ENCODE assay signal across 18 cellular contexts in genomic region chr9:121662896-121663580, GRCh38. TPM values are rescaled to one million over a fixed set of nuclear protein-coding genes. Genes with fewer than 3 reads are reported as not detected.
DNase-seq lines count a peak whose midpoint lies in the region; ATAC-seq and TF ChIP-seq lines count a peak whose summit lies in the region.
"Had no signal": no experiment of that assay in that cellular context is flagged by ENCODE, and none has a peak within 500 bp of the region (broad histone marks: within the 10 kb centered on the region; RNA-seq: fewer than 3 reads in every experiment).

No MANE protein-coding gene starts in this region.

- TF ChIP-seq POLR2A in body of pancreas (IDR thresholded peaks at IDR 0.05): no peak

- no peak overlapping the region for H3K4me3 Mint-ChIP-seq in brain
- peak overlapping the region in 1 of 8 donors; percentile 20 for H3K4me3 Mint-ChIP-seq in CD4-positive, alpha-beta memory T cell
- H3K4me3 Mint-ChIP-seq: naive B cell had no signal

- H3K4me1 Mint-ChIP-seq in brain: peaks cover 50% of the 10 kb centered on the region
- H3K4me1 Mint-ChIP-seq in CD4-positive, alpha-beta memory T cell: no peaks in the 10 kb centered on the region
- H3K4me1 Mint-ChIP-seq: naive B cell had no signal

- H3K4me3 ChIP-seq in A673 (ENCODE audit: low read depth, low read length, poor library complexity, severe bottlenecking) (no peak overlapping the region), psoas muscle (no peak overlapping the region), body of pancreas (no peak overlapping the region)
- H3K4me3 ChIP-seq in CD4-positive, alpha-beta memory T cell (ENCODE audit: low read length in 2 of 2): no peak overlapping the region
- H3K4me3 ChIP-seq: colonic mucosa, suprapubic skin had no signal

- intact Hi-C loops in A673 (cut with micrococcal nuclease; ENCODE audit: unreplicated experiment): no loop called here
- intact Hi-C loops in psoas muscle (cut with DNase I): loop anchor here in 1 of 2 donors (10.0 kb wide), 1 partner anchor 62 kb away; no protein-coding TSS in a partner anchor
- intact Hi-C loops in body of pancreas (cut with DNase I): no loop called here
- intact Hi-C loops in CD4-positive, alpha-beta memory T cell (cut with micrococcal nuclease): no loop called here

- 58 to 64% (median 60%) methylated on average over 11 of the region's 11 CpGs for WGBS in psoas muscle, 3 donors
- 67 to 81% methylated on average over 11 of the region's 11 CpGs for WGBS in body of pancreas, 2 donors

- CTCF ChIA-PET in A673 (lab: Charles Lee): no interaction called here
- CTCF ChIA-PET in CD4-positive, alpha-beta memory T cell (lab: Charles Lee; ENCODE audit: partially characterized antibody): no interaction called here

- H3K9me3 ChIP-seq in A673 (ENCODE audit: low read depth, low read length, poor library complexity, severe bottlenecking) (no peaks in the 10 kb centered on the region), psoas muscle (no peaks in the 10 kb centered on the region), body of pancreas (no peaks in the 10 kb centered on the region)
- H3K9me3 ChIP-seq in CD4-positive, alpha-beta memory T cell (ENCODE audit: control insufficient read depth in 1 of 2, low read length in 2 of 2): no peaks in the 10 kb centered on the region
- H3K9me3 ChIP-seq: colonic mucosa, suprapubic skin had no signal

- H3K4me1 ChIP-seq in A673 (ENCODE audit: insufficient read depth, low read length, poor library complexity, severe bottlenecking) (peaks cover 11% of the 10 kb centered on the region), psoas muscle (peaks cover 36% of the 10 kb centered on the region), body of pancreas (peaks cover 23% of the 10 kb centered on the region)
- H3K4me1 ChIP-seq in CD4-positive, alpha-beta memory T cell (ENCODE audit: insufficient read depth, low read length): no peaks in the 10 kb centered on the region
- H3K4me1 ChIP-seq: colonic mucosa, suprapubic skin had no signal

- H3K27ac ChIP-seq in A673 (ENCODE audit: low read depth, low read length, poor library complexity, severe bottlenecking) (peak overlapping the region; percentile 33), psoas muscle (no peak overlapping the region), body of pancreas (peak overlapping the region in 1 of 4 donors; percentile 2)
- H3K27ac ChIP-seq in CD4-positive, alpha-beta memory T cell (ENCODE audit: low read depth, low read length): no peak overlapping the region
- H3K27ac ChIP-seq: colonic mucosa, RWPE1, suprapubic skin had no signal

- H3K27ac Mint-ChIP-seq in brain: peak overlapping the region in 4 of 5 experiments; percentile 20 to 64 (median 33)
- no peak overlapping the region for H3K27ac Mint-ChIP-seq in CD4-positive, alpha-beta memory T cell
- H3K27ac Mint-ChIP-seq: activated naive CD4-positive, alpha-beta T cell treated with anti-CD3 and anti-CD28 coated beads, Interleukin-2, amount 50 U/mL, for 72 hours had no signal

- no TSS peak for BruUV-seq in A673 (replicated peaks; lab: Mats Ljungman, UMichigan)

- H3K9me3 Mint-ChIP-seq in brain: peaks cover 0 to 3% (median 0%) of the 10 kb centered on the region in 5 experiments
- no peaks in the 10 kb centered on the region for H3K9me3 Mint-ChIP-seq in CD4-positive, alpha-beta memory T cell
- H3K9me3 Mint-ChIP-seq: activated naive CD4-positive, alpha-beta T cell treated with anti-CD3 and anti-CD28 coated beads, Interleukin-2, amount 50 U/mL, for 72 hours had no signal

- H3K36me3 ChIP-seq in A673 (ENCODE audit: insufficient read depth, low read length, poor library complexity, severe bottlenecking): peaks cover 7% of the 10 kb centered on the region
- peaks cover 0 to 2% of the 10 kb centered on the region in 2 donors for H3K36me3 ChIP-seq in psoas muscle (ENCODE audit: insufficient read depth in 1 of 2, low read depth in 1 of 2)
- H3K36me3 ChIP-seq in body of pancreas (replicated peaks in 1 of 2; ENCODE audit: insufficient read depth in 1 of 2, low read depth in 2 of 2): no peaks in the 10 kb centered on the region
- H3K36me3 ChIP-seq in CD4-positive, alpha-beta memory T cell (ENCODE audit: insufficient read depth, low read length): no peaks in the 10 kb centered on the region
- H3K36me3 ChIP-seq: colonic mucosa, suprapubic skin had no signal

- ATAC-seq in psoas muscle: peak in 3 of 4 donors; percentile 8 to 17 (median 9)
- no peak for ATAC-seq in body of pancreas
- no peak for ATAC-seq in HG03139 (IDR thresholded peaks at IDR 0.05; ENCODE audit: unreplicated experiment)
- ATAC-seq: activated naive CD4-positive, alpha-beta T cell treated with anti-CD3 and anti-CD28 coated beads, Interleukin-2, amount 50 U/mL, for 72 hours had no signal

- DNase-seq in A673 (ENCODE audit: low spot score) (no peak), iPS-NIHi7 (ENCODE audit: extremely low spot score) (peak; percentile 52), psoas muscle (peak in 1 of 2 donors; percentile 34), NCI-H748 treated with DMSO at 0.1 percent for 48 hours (lab: John Stamatoyannopoulos, UW) (no peak), body of pancreas (no peak)
- DNase-seq in CD4-positive, alpha-beta memory T cell: no peak
- DNase-seq: activated CD4-positive, alpha-beta T cell treated with anti-CD3 and anti-CD28 coated beads for 48 hours; colonic mucosa; DMS 273 treated with DMSO at 0.1 percent for 48 hours; mammary epithelial cell; naive B cell; NCI-H526; stimulated activated CD4-positive, alpha-beta T cell treated with anti-CD3 and anti-CD28 coated beads, Interleukin-12 subunit alpha, Interleukin-12 subunit beta, amount 100 ng/mL, for 4 hours had no signal

- TF ChIP-seq CTCF in A673 (conservative IDR thresholded peaks at IDR 0.05; ENCODE audit: low read depth, low read length) (no peak), brain (conservative IDR thresholded peaks at IDR 0.05) (no peak), psoas muscle (IDR thresholded peaks at IDR 0.05) (no peak), body of pancreas (IDR thresholded peaks at IDR 0.05) (no peak)

- peaks cover 9% of the 10 kb centered on the region for H3K27me3 Mint-ChIP-seq in brain
- peaks cover 11 to 16% of the 10 kb centered on the region in 2 donors for H3K27me3 Mint-ChIP-seq in CD4-positive, alpha-beta memory T cell

- H3K27me3 ChIP-seq in A673 (replicated peaks; ENCODE audit: insufficient read depth, low read depth, low read length, poor library complexity) (no peaks in the 10 kb centered on the region), psoas muscle (ENCODE audit: insufficient read depth in 3 of 3, low read length in 2 of 3) (no peaks in the 10 kb centered on the region), body of pancreas (no peaks in the 10 kb centered on the region)
- no peaks in the 10 kb centered on the region for H3K27me3 ChIP-seq in CD4-positive, alpha-beta memory T cell (ENCODE audit: insufficient read depth, low read length)
- H3K27me3 ChIP-seq: colonic mucosa, suprapubic skin had no signal

- H3K36me3 Mint-ChIP-seq in brain: peaks cover 22% of the 10 kb centered on the region
- no peaks in the 10 kb centered on the region for H3K36me3 Mint-ChIP-seq in CD4-positive, alpha-beta memory T cell
- H3K36me3 Mint-ChIP-seq: activated naive CD4-positive, alpha-beta T cell treated with anti-CD3 and anti-CD28 coated beads, Interleukin-2, amount 50 U/mL, for 72 hours; naive B cell had no signal

- POLR2A ChIA-PET in A673 (lab: Charles Lee; ENCODE audit: low non-redundant PET): no interaction called here
- POLR2A ChIA-PET in CD4-positive, alpha-beta memory T cell (lab: Charles Lee; ENCODE audit: partially characterized antibody): no interaction called here

RNA-seq across cellular contexts. Expression of gene DAB2IP, which starts 11.6 kb away (rescaled TPM):
- total RNA-seq in A673 (2021) (34.5 and 44.5 TPM in 2 replicates), psoas muscle (10 to 100 TPM; 33.4 to 66.2 (median 50.7) TPM), body of pancreas (10 to 100 TPM; 25.2 to 34.9 TPM)
- polyA plus RNA-seq in brain (ENCODE audit: insufficient read depth, low read depth, low replicate concordance) (33.1 TPM), psoas muscle (10 to 100 TPM; 14.1 to 18.7 (median 14.4) TPM)
- total RNA-seq in CD4-positive, alpha-beta memory T cell: not detected
- not detected for polyA plus RNA-seq in CD4-positive, alpha-beta memory T cell

Comparison
In these comparisons a context has a peak if more than half of its experiments do, and no peak if none do; other contexts are left out.
1. H3K27ac Mint-ChIP-seq: peak in brain (4 of 5); none in CD4-positive, alpha-beta memory T cell (0 of 7).
2. ATAC-seq: peak in psoas muscle (3 of 4); none in body of pancreas (single experiment) and HG03139 (single experiment).
3. RNA of gene DAB2IP, which starts 11.6 kb away (total RNA-seq): 33.4 to 66.2 TPM in psoas muscle, 25.2 to 34.9 TPM in body of pancreas and 34.5 to 44.5 TPM in A673; not detected in CD4-positive, alpha-beta memory T cell; every median in the first group is over 10 times any median in the second.